In genomic region chr11:123431619-123432018, GRCh38 we compare ENCODE assay signal across 9 cellular contexts. TPM values are rescaled to one million over a fixed set of nuclear protein-coding genes. Genes with fewer than 3 reads are reported as not detected.
DNase-seq lines count a peak whose midpoint lies in the region; ATAC-seq, FAIRE-seq and TF ChIP-seq lines count a peak whose summit lies in the region.
"Had no signal": no experiment of that assay in that cellular context is flagged by ENCODE, and none has a peak within 500 bp of the region (broad histone marks: within the 10 kb centered on the region; RNA-seq: fewer than 3 reads in every experiment).

No MANE protein-coding gene starts in this region.

- peak overlapping the region; percentile 39 for H3K4me3 ChIP-seq in RWPE2 (ENCODE audit: severe bottlenecking)
- no peak overlapping the region for H3K4me3 ChIP-seq in epithelial cell of esophagus (ENCODE audit: low read length)
- no peak overlapping the region for H3K4me3 ChIP-seq in small intestine (ENCODE audit: low read depth in 1 of 2, low read length in 2 of 2)

- in situ Hi-C loops in GM13976 (cut with MboI; ENCODE audit: low sequenced_read_pairs, unreplicated experiment), result no loop called here

- H3K27me3 ChIP-seq in RWPE2 (ENCODE audit: insufficient read depth, poor library complexity, severe bottlenecking), result no peaks in the 10 kb centered on the region
- no peaks in the 10 kb centered on the region for H3K27me3 ChIP-seq in small intestine (ENCODE audit: control insufficient read depth in 2 of 2, insufficient read depth in 2 of 2, low read length in 2 of 2)

- DNase-seq in NCI-H2196 (lab: John Stamatoyannopoulos, UW; ENCODE audit: unreplicated experiment) (peak; percentile 36), NCI-H2196 treated with DMSO at 0.1 percent for 48 hours (lab: John Stamatoyannopoulos, UW; ENCODE audit: unreplicated experiment) (no peak), RWPE2 (ENCODE audit: low spot score) (no peak), epithelial cell of esophagus (ENCODE audit: low read depth) (peak; percentile 39), small intestine (peak; percentile 55), GM13976 (ENCODE audit: low spot score) (no peak), T1000 (lab: John Stamatoyannopoulos, UW) (no peak), cerebellar nuclear complex (lab: John Stamatoyannopoulos, UW) (no peak)
- DNase-seq: NCI-H1092 had no signal

- H3K27ac ChIP-seq in RWPE2 (ENCODE audit: poor library complexity, severe bottlenecking), result peak overlapping the region; percentile 7
- peak overlapping the region in 1 of 2 donors; percentile 90 for H3K27ac ChIP-seq in small intestine (ENCODE audit: low read depth in 1 of 2, low read length in 1 of 2)

- H3K36me3 ChIP-seq in RWPE2 (ENCODE audit: low read depth), result no peaks in the 10 kb centered on the region
- no peaks in the 10 kb centered on the region for H3K36me3 ChIP-seq in small intestine (ENCODE audit: control insufficient read depth in 2 of 2, insufficient read depth in 2 of 2, low read length in 2 of 2)

- no peak for FAIRE-seq in small intestine (lab: Jason Lieb, UNC)

- H3K9me3 ChIP-seq in RWPE2 (ENCODE audit: severe bottlenecking) (no peaks in the 10 kb centered on the region), small intestine (ENCODE audit: control insufficient read depth, low read depth) (no peaks in the 10 kb centered on the region)

- H3K4me1 ChIP-seq in RWPE2 (ENCODE audit: insufficient read depth, poor library complexity, severe bottlenecking) (peaks cover 11% of the 10 kb centered on the region), small intestine (ENCODE audit: control insufficient read depth in 2 of 2, insufficient read depth in 1 of 2, low read depth in 1 of 2, low read length in 1 of 2) (peaks cover 4 to 5% of the 10 kb centered on the region in 2 donors)

- ATAC-seq in RWPE2 (ENCODE audit: low read depth), result peak; percentile 37

- TF ChIP-seq CTCF in RWPE2 (IDR thresholded peaks at IDR 0.05; ENCODE audit: poor library complexity, severe bottlenecking) (no peak), epithelial cell of esophagus (IDR thresholded peaks at IDR 0.05; ENCODE audit: insufficient read depth, low read depth, low read length, missing control alignments) (no peak), GM13976 (IDR thresholded peaks at IDR 0.05; ENCODE audit: borderline replicate concordance, control extremely low read depth, extremely low read depth, insufficient read depth, missing control alignments) (no peak)

- WGBS in small intestine, 3 donors, result 9 to 43% (median 29%) methylated on average over 7 of the region's 7 CpGs

RNA-seq across cellular contexts. Expression of gene GRAMD1B, which starts 1.6 kb away (rescaled TPM):
- polyA plus RNA-seq in small intestine, result 10 to 100 TPM; 37.8 to 75.6 (median 57.3) TPM

Comparison
In these comparisons a context has a peak if more than half of its experiments do, and no peak if none do; other contexts are left out.
1. DNase-seq: peak in NCI-H2196 (single experiment), epithelial cell of esophagus (single experiment) and small intestine (single experiment); none in NCI-H2196 treated with DMSO at 0.1 percent for 48 hours (single experiment), RWPE2 (single experiment), GM13976 (single experiment), T1000 (single experiment) and cerebellar nuclear complex (0 of 2).